7 cellular contexts compared by ENCODE assay signal in genomic region chr5:124650960-124651662, GRCh38.
DNase-seq lines count a peak whose midpoint lies in the region; ATAC-seq and FAIRE-seq lines count a peak whose summit lies in the region.

No MANE protein-coding gene starts in this region.

- no peak for FAIRE-seq in urothelium cell line (lab: Jason Lieb, UNC)

- H3K27me3 Mint-ChIP-seq in stimulated activated memory B cell treated with anti-CD40 and anti-IgM and Interleukin-4, amounts not matched to agents 10 μg/mL and 1 μg/mL and 100 μg/mL, for 72 hours = no peaks in the 10 kb centered on the region

- peaks cover 64% of the 10 kb centered on the region for H3K4me1 ChIP-seq in HUES6 (ENCODE audit: control insufficient read depth, insufficient read depth, low read length)
- H3K4me1 ChIP-seq in iPS-18a (ENCODE audit: control insufficient read depth, low read depth, low read length) = peaks cover 31% of the 10 kb centered on the region

- H3K27ac ChIP-seq in HUES6 (ENCODE audit: low read depth, low read length) (no peak overlapping the region), iPS-18a (ENCODE audit: low read length) (no peak overlapping the region)

- H3K9ac ChIP-seq in HUES6 (ENCODE audit: low read length) (no peak overlapping the region), iPS-18a (ENCODE audit: low read length) (peak overlapping the region; percentile 52)

- H3K4me3 ChIP-seq in HUES6 (ENCODE audit: low read depth, low read length) (peak overlapping the region; percentile 33; the same call in 1 of the 2 replicates), iPS-18a (ENCODE audit: low read length) (peak overlapping the region; percentile 69)

- H3K9me3 ChIP-seq in HUES6 (ENCODE audit: control insufficient read depth, insufficient read depth, low read depth, low read length) (no peaks in the 10 kb centered on the region), iPS-18a (ENCODE audit: control insufficient read depth, low read depth, low read length) (no peaks in the 10 kb centered on the region)

- H3K27me3 ChIP-seq in HUES6 (ENCODE audit: control insufficient read depth, insufficient read depth, low read length) (no peaks in the 10 kb centered on the region), iPS-18a (ENCODE audit: control insufficient read depth, insufficient read depth, low read length) (no peaks in the 10 kb centered on the region)

- H3K36me3 ChIP-seq in HUES6 (ENCODE audit: control insufficient read depth, insufficient read depth, low read length) (peaks cover 40% of the 10 kb centered on the region), iPS-18a (ENCODE audit: control insufficient read depth, low read depth, low read length) (peaks cover 20% of the 10 kb centered on the region)

- H3K4me3 Mint-ChIP-seq in stimulated activated memory B cell treated with anti-CD40 and anti-IgM and Interleukin-4, amounts not matched to agents 10 μg/mL and 1 μg/mL and 100 μg/mL, for 72 hours = peak overlapping the region; percentile 93

- DNase-seq in amniotic stem cell (lab: John Stamatoyannopoulos, UW) (peak; percentile 69), urothelium cell line (ENCODE audit: low spot score) (no peak), DMS79 treated with DMSO at 0.1 percent for 48 hours (lab: John Stamatoyannopoulos, UW) (no peak)

- peaks cover 18% of the 10 kb centered on the region for H3K36me3 Mint-ChIP-seq in stimulated activated memory B cell treated with anti-CD40 and anti-IgM and Interleukin-4, amounts not matched to agents 10 μg/mL and 1 μg/mL and 100 μg/mL, for 72 hours

- ATAC-seq in stimulated activated memory B cell treated with anti-CD40 and anti-IgM and Interleukin-4, amounts not matched to agents 10 μg/mL and 1 μg/mL and 100 μg/mL, for 72 hours = no peak
- ATAC-seq in HG02938 (IDR thresholded peaks at IDR 0.05; ENCODE audit: unreplicated experiment) = no peak

- no peaks in the 10 kb centered on the region for H3K9me3 Mint-ChIP-seq in stimulated activated memory B cell treated with anti-CD40 and anti-IgM and Interleukin-4, amounts not matched to agents 10 μg/mL and 1 μg/mL and 100 μg/mL, for 72 hours

- H3K4me1 Mint-ChIP-seq in stimulated activated memory B cell treated with anti-CD40 and anti-IgM and Interleukin-4, amounts not matched to agents 10 μg/mL and 1 μg/mL and 100 μg/mL, for 72 hours = peaks cover 54% of the 10 kb centered on the region

- H3K27ac Mint-ChIP-seq in stimulated activated memory B cell treated with anti-CD40 and anti-IgM and Interleukin-4, amounts not matched to agents 10 μg/mL and 1 μg/mL and 100 μg/mL, for 72 hours = peak overlapping the region; percentile 86
